Comparison of ENCODE assay signal across 9 cellular contexts in the genomic region with DNA sequence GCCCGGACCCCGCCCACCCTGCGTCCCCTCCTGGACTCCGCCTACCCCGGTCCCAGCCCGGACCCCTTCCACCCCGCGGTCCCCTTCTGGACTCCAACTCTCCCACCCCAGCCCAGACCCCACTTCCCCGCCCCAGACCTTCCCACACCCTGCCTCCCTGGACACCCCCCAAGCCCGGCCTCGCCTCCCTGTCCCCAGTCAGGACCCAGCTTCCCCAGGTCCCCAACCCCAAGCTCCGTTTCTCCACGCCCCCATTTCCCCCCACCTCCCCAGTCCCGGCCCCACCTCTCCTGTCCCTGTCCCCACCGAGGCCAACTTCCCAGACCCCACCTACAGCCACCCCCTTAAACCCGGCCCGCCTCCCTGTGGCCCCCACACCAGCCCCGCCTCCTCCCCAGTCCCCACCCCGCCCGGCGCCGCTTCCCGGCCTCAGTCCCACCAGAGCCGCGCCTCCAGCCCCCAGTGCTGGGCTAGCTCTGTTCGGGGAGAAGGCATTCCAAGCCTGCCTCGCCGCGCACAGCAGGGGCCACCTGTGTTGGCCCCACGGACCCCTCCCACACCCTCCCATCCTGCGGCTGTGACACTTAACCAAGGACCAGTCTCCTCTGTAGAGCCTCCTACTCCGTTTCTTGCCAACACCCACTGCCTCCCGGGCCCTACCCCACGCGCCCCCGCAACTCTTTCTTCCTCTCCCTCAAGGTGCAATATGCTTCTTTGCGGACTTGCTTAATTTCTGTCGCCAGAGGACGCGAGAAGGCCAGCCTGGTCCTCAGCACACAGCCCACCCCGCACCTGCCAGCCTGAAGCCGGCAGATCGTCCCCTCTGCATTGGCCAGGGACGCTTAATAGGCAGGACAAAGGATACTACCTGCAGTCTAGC. TPM values are rescaled to one million over a fixed set of nuclear protein-coding genes. Genes with fewer than 3 reads are reported as not detected.
DNase-seq lines count a peak whose midpoint lies in the region; ATAC-seq, FAIRE-seq and TF ChIP-seq lines count a peak whose summit lies in the region.
"Had no signal": no experiment of that assay in that cellular context is flagged by ENCODE, and none has a peak within 500 bp of the region (broad histone marks: within the 10 kb centered on the region; RNA-seq: fewer than 3 reads in every experiment).

No MANE protein-coding gene starts in this region.

- CTCF ChIA-PET in CD8-positive, alpha-beta T cell (lab: Charles Lee) = no interaction called here
- CTCF ChIA-PET in WTC11 (lab: Charles Lee) = interaction anchor here (0.7 to 2.5 kb wide), 7 partner anchors 13 to 142 kb away, joined by 3 to 21 read pairs (median 6); no protein-coding TSS in a partner anchor

- peaks cover 12% of the 10 kb centered on the region for H3K27me3 ChIP-seq in CD8-positive, alpha-beta T cell (ENCODE audit: insufficient read depth, low read length)
- peaks cover 0 to 77% (median 35%) of the 10 kb centered on the region in 7 donors for H3K27me3 ChIP-seq in heart right ventricle
- peaks cover 0 to 9% (median 3%) of the 10 kb centered on the region in 4 donors for H3K27me3 ChIP-seq in pancreas
- H3K27me3 ChIP-seq in SJCRH30 = no peaks in the 10 kb centered on the region

- H3K27me3 Mint-ChIP-seq in CD8-positive, alpha-beta T cell (ENCODE audit: low read depth) = peaks cover 51% of the 10 kb centered on the region
- peaks cover 44% of the 10 kb centered on the region for H3K27me3 Mint-ChIP-seq in WTC11 (ENCODE audit: low read depth)

- no peak for FAIRE-seq in pancreas (lab: Jason Lieb, UNC)

- intact Hi-C loops in CD8-positive, alpha-beta T cell (cut with DNase I, micrococcal nuclease) = no loop called here
- intact Hi-C loops in heart right ventricle (cut with DNase I) = no loop called here
- intact Hi-C loops in pancreas (cut with DNase I) = no loop called here

- H3K4me1 ChIP-seq in CD8-positive, alpha-beta T cell (ENCODE audit: insufficient read depth, low read length) = peaks cover 11% of the 10 kb centered on the region
- H3K4me1 ChIP-seq in heart right ventricle = peaks cover 0 to 30% (median 13%) of the 10 kb centered on the region in 9 donors
- peaks cover 0 to 7% (median 0%) of the 10 kb centered on the region in 3 donors for H3K4me1 ChIP-seq in pancreas
- no peaks in the 10 kb centered on the region; the same call in 1 of the 2 replicates for H3K4me1 ChIP-seq in SJCRH30

- peaks cover 18% of the 10 kb centered on the region for H3K4me1 Mint-ChIP-seq in CD8-positive, alpha-beta T cell (ENCODE audit: low read depth)
- peaks cover 16% of the 10 kb centered on the region for H3K4me1 Mint-ChIP-seq in WTC11

- H3K9me3 Mint-ChIP-seq in CD8-positive, alpha-beta T cell = no peaks in the 10 kb centered on the region
- H3K9me3 Mint-ChIP-seq in WTC11 = no peaks in the 10 kb centered on the region

- peak; percentile 67 for ATAC-seq in CD8-positive, alpha-beta T cell
- peak; percentile 79 for ATAC-seq in WTC11
- ATAC-seq in heart right ventricle = peak; percentile 57 to 77 (median 68)
- ATAC-seq in pancreas = peak; percentile 55 to 79 (median 62)
- ATAC-seq in GM19395 (IDR thresholded peaks at IDR 0.05; ENCODE audit: unreplicated experiment) = no peak

- H3K27ac ChIP-seq in CD8-positive, alpha-beta T cell (ENCODE audit: low read depth, low read length) = no peak overlapping the region
- H3K27ac ChIP-seq in heart right ventricle (peak overlapping the region in 1 of 10 donors; percentile 29), pancreas (no peak overlapping the region), SJCRH30 (no peak overlapping the region)
- H3K27ac ChIP-seq: PC-9 had no signal

- no peak overlapping the region for H3K27ac Mint-ChIP-seq in CD8-positive, alpha-beta T cell
- H3K27ac Mint-ChIP-seq in WTC11 = no peak overlapping the region

- no peaks in the 10 kb centered on the region for H3K36me3 ChIP-seq in CD8-positive, alpha-beta T cell (ENCODE audit: insufficient read depth, low read length)
- H3K36me3 ChIP-seq in heart right ventricle = no peaks in the 10 kb centered on the region
- no peaks in the 10 kb centered on the region for H3K36me3 ChIP-seq in pancreas
- no peaks in the 10 kb centered on the region for H3K36me3 ChIP-seq in SJCRH30

- H3K4me3 Mint-ChIP-seq in CD8-positive, alpha-beta T cell = peak overlapping the region; percentile 71
- H3K4me3 Mint-ChIP-seq in WTC11 = peak overlapping the region; percentile 83

- 2 to 5% methylated on average over 29 to 44 of the region's 44 CpGs for WGBS in heart right ventricle, 2 donors
- 1 to 3% methylated on average over 25 to 44 of the region's 44 CpGs for WGBS in pancreas, 2 donors

- H3K4me3 ChIP-seq in CD8-positive, alpha-beta T cell (ENCODE audit: low read depth, low read length) = peak overlapping the region; percentile 5
- H3K4me3 ChIP-seq in heart right ventricle (peak overlapping the region in 6 of 10 donors; percentile 22 to 75 (median 34)), pancreas (peak overlapping the region in 2 of 4 donors; percentile 16 to 61), SJCRH30 (no peak overlapping the region)
- H3K4me3 ChIP-seq: PC-9 had no signal

- TF ChIP-seq CTCF in CD8-positive, alpha-beta T cell (IDR thresholded peaks at IDR 0.05) = no peak
- TF ChIP-seq CTCF in WTC11 (IDR thresholded peaks at IDR 0.05) (no peak), heart right ventricle (IDR thresholded peaks at IDR 0.05) (no peak), pancreas (IDR thresholded peaks at IDR 0.05) (no peak)

- H3K9me3 ChIP-seq in CD8-positive, alpha-beta T cell (ENCODE audit: low read length) = no peaks in the 10 kb centered on the region
- H3K9me3 ChIP-seq in heart right ventricle (no peaks in the 10 kb centered on the region), pancreas (no peaks in the 10 kb centered on the region), SJCRH30 (replicated peaks) (no peaks in the 10 kb centered on the region)

- peak in 1 of 7 experiments; percentile 9 for DNase-seq in CD8-positive, alpha-beta T cell
- peak; percentile 61 for DNase-seq in WTC11 (ENCODE audit: low spot score)
- peak; percentile 24 to 25 for DNase-seq in heart right ventricle
- peak in 4 of 6 donors; percentile 4 to 57 (median 43) for DNase-seq in pancreas
- DNase-seq in SJCRH30 = no peak
- DNase-seq in putamen (ENCODE audit: low spot score) = no peak
- no peak for DNase-seq in activated effector memory CD4-positive, alpha-beta T cell treated with Interleukin-2 at 50 U/mL for 16 hours
- DNase-seq: PC-9 had no signal

- POLR2A ChIA-PET in CD8-positive, alpha-beta T cell (lab: Charles Lee) = interaction anchor here (0.6 kb wide), 1 partner anchor 125 kb away, joined by 3 read pairs; no protein-coding TSS in a partner anchor
- POLR2A ChIA-PET in WTC11 (lab: Charles Lee) = no interaction called here

- no peaks in the 10 kb centered on the region for H3K36me3 Mint-ChIP-seq in CD8-positive, alpha-beta T cell
- H3K36me3 Mint-ChIP-seq in WTC11 = no peaks in the 10 kb centered on the region

TF ChIP-seq in WTC11, 78 proteins besides CTCF, POLR2A, EP300 and RAD21 (continues in another document):
- no peak for TF ChIP-seq ZMAT4 (CRISPR knock-in tag; IDR thresholded peaks at IDR 0.05)
- no peak for TF ChIP-seq TCF7 (CRISPR knock-in tag; IDR thresholded peaks at IDR 0.05; ENCODE audit: low read depth)
- TF ChIP-seq MLX (CRISPR knock-in tag; IDR thresholded peaks at IDR 0.05) = no peak
- no peak for TF ChIP-seq STAT6 (CRISPR knock-in tag; conservative IDR thresholded peaks at IDR 0.05; ENCODE audit: low read depth)
- no peak for TF ChIP-seq GABPB1 (CRISPR knock-in tag; IDR thresholded peaks at IDR 0.05)
- TF ChIP-seq RORB (CRISPR knock-in tag; IDR thresholded peaks at IDR 0.05) = no peak
- TF ChIP-seq FOXJ3 (CRISPR knock-in tag; IDR thresholded peaks at IDR 0.05; ENCODE audit: borderline replicate concordance) = no peak
- no peak for TF ChIP-seq ESRRA (CRISPR knock-in tag; IDR thresholded peaks at IDR 0.05; ENCODE audit: borderline replicate concordance)

RNA-seq across cellular contexts. Expression of gene ITIH5, which starts 0.7 kb away (rescaled TPM):
- total RNA-seq in CD8-positive, alpha-beta T cell = not detected
- total RNA-seq in WTC11 (2021) (3.1 to 3.8 TPM (median 3.6 TPM) in 3 replicates), heart right ventricle (10 to 100 TPM in 7 of 10 donors, 1 to 10 TPM in 3; 5.8 to 21.3 (median 13.6) TPM), pancreas (10 to 100 TPM in 3 of 6 donors, 1 to 10 TPM in 3; 6.7 to 28.6 (median 10.8) TPM)
- polyA plus RNA-seq in heart right ventricle (1 to 10 TPM; 2.8 to 4.2 TPM), pancreas (1 to 10 TPM; 4.4 to 5.6 TPM)
- total RNA-seq in SJCRH30 (2014; rRNA removed; shearing (Covaris generic)) = 0.65 and 0.66 TPM in 2 replicates
- total RNA-seq: PC-9 had no signal

RNA-seq across cellular contexts. Expression of gene ITIH2, which starts 35.6 kb away (rescaled TPM):
- not detected for total RNA-seq in CD8-positive, alpha-beta T cell
- total RNA-seq in WTC11 (2021) = 0.62 to 0.83 TPM (median 0.62 TPM) in 3 replicates
- total RNA-seq in heart right ventricle = not detected
- polyA plus RNA-seq in heart right ventricle = not detected
- total RNA-seq in pancreas = 1 to 10 TPM in 2 of 6 donors, under 1 TPM in 3, not detected in 1; 0.14 to 1.8 (median 0.98) TPM
- not detected for polyA plus RNA-seq in pancreas
- not detected in 2 replicates for total RNA-seq in SJCRH30 (2014; rRNA removed; shearing (Covaris generic))
- total RNA-seq: PC-9 had no signal

Comparison
In these comparisons a context has a peak if more than half of its experiments do, and no peak if none do; other contexts are left out.
1. DNase-seq: peak in WTC11 (single experiment), heart right ventricle (2 of 2) and pancreas (4 of 6); none in SJCRH30 (0 of 2), putamen (single experiment) and activated effector memory CD4-positive, alpha-beta T cell treated with Interleukin-2 at 50 U/mL for 16 hours (single experiment).